In the genomic region with DNA sequence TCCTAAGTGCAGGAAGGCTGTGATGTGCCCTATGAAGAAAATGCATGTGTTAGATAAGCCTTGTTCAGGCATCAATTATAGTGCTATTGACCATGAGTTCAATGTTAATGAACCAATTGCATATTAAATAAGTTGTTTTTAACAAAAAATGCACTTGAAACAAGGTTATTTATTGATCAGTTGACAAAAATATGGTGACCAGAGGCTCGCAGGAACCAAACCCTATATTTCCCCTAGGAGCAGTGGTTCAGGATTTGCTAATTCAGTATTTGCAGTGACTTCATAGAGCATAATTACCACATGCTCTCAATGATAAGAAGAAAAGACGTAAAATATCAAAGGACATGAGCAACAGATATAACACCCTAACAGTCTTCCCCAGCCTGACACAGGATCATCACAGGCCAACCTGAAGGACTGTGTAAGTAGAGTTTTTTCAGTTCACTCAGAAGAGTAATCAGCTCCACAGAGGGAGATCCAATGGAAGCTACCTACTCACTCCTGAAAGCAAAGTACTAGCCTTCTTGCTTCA, we compare ENCODE assay signal across 28 cellular contexts.
"Had no signal": no experiment of that assay in that cellular context is flagged by ENCODE, and none has a peak within 500 bp of the region (broad histone marks: within the 10 kb centered on the region; RNA-seq: fewer than 3 reads in every experiment).

No MANE protein-coding gene starts in this region.

- H3K27ac ChIP-seq: body of pancreas, colonic mucosa, gastrocnemius medialis, thyroid gland had no signal

- H3K4me1 ChIP-seq: adrenal gland, body of pancreas, colonic mucosa, gastrocnemius medialis, thyroid gland had no signal

- H3K36me3 ChIP-seq: adrenal gland, colonic mucosa, gastrocnemius medialis, thyroid gland had no signal

- DNase-seq: activated CD4-positive, alpha-beta T cell treated with anti-CD3 and anti-CD28 coated beads for 36 hours; activated CD4-positive, alpha-beta T cell treated with anti-CD3 and anti-CD28 coated beads, Interleukin-2, amount 50 U/mL, for 4 hours; activated CD4-positive, CD25-positive, alpha-beta regulatory T cell; activated naive CD4-positive, alpha-beta T cell; activated T-cell treated with anti-CD3 and anti-CD28 coated beads for 4 hours; activated T-cell treated with anti-CD3 and anti-CD28 coated beads, Interleukin-2, amount 50 U/mL, for 72 hours; aorta; body of pancreas; cerebellar nuclear complex; colonic mucosa; effector CD8-positive, alpha-beta T cell; gastrocnemius medialis; glutamatergic neuron; hippocampal formation; left cardiac atrium; mammary epithelial cell; small intestine; stimulated activated CD4-positive, alpha-beta T cell treated with anti-CD3 and anti-CD28 coated beads, Interleukin-1b, Interleukin-23, amount 100 ng/mL, for 48 hours; stimulated activated CD4-positive, alpha-beta T cell treated with anti-CD3 and anti-CD28 coated beads, Interleukin-4, amount 100 ng/mL, for 4 hours; stimulated activated CD8-positive, alpha-beta memory T cell treated with anti-CD3 and anti-CD28 coated beads, Interleukin-4, amount 100 ng/mL, for 48 hours; stimulated activated naive CD8-positive, alpha-beta T cell treated with anti-CD3 and anti-CD28 coated beads, Interleukin-15, amount 100 ng/mL, for 72 hours; substantia nigra; T-helper 1 cell; thyroid gland had no signal

- H3K9me3 ChIP-seq: adrenal gland, body of pancreas, colonic mucosa, gastrocnemius medialis, mucosa of descending colon, thyroid gland had no signal

- H3K27me3 ChIP-seq: adrenal gland, body of pancreas, colonic mucosa, gastrocnemius medialis, thyroid gland had no signal

- ATAC-seq: activated CD4-positive, alpha-beta T cell treated with anti-CD3 and anti-CD28 coated beads for 36 hours; activated T-cell treated with anti-CD3 and anti-CD28 coated beads, Interleukin-2, amount 50 U/mL, for 72 hours; body of pancreas; gastrocnemius medialis; left cardiac atrium; natural killer cell treated with Interleukin-12 subunit alpha and Interleukin-12 subunit beta and Interleukin-15 and Interleukin-18, amount 100 ng/mL, for 72 hours; stimulated activated memory B cell treated with anti-CD40 and anti-IgM and Interleukin-4, amounts not matched to agents 10 μg/mL and 1 μg/mL and 100 μg/mL, for 72 hours; stimulated activated naive CD8-positive, alpha-beta T cell treated with anti-CD3 and anti-CD28 coated beads, Interleukin-15, amount 100 ng/mL, for 72 hours had no signal

- H3K4me3 ChIP-seq: adrenal gland, body of pancreas, colonic mucosa, gastrocnemius medialis, mucosa of descending colon, thyroid gland had no signal
